1 cellular context compared by ENCODE assay signal in the genomic region with DNA sequence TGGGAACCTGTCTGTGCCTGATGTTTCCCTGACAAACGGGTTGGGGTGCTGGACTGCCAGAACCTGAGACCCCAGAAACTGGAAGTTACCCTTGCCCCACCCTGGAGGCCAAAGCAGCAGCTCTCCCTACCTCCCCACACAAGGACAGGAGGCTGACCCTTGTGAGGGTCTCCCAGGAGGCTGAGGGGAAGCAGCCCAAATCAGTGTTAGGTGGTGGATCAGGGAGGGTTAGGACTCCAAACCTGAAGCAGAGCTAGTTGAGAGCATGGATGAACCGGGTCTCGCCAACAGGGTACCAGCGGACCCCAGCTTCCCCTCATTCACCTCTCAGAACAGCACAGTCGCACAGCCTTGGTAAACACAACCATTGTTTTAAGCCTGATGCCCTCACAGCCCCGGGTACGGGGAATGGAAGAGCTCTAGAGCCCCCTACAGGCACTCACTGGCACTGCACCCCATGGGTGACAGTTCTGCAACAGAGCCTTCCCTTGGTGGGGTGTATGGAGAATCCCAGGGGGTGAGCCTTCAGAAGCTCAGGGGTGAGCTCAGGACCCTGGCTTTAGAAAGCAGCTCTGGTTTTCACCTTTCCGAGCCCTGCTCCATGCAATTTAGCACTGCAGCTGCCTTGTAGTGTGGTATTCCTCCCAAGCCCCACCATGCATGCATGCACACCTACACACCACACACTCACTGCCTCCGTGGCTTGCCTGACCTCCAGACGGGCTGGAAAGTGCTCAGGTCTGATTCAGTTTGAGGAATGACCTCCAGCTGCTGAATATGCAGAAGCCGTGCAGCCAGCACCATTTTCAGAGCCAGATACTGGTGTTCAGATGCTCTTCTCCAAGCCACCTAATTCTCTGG.
TF ChIP-seq lines count a peak whose summit lies in the region.

No MANE protein-coding gene starts in this region.

TF ChIP-seq in SK-N-SH, 30 proteins besides CTCF, POLR2A, EP300 and RAD21:
- TF ChIP-seq EZH2phosphoT487 (IDR thresholded peaks at IDR 0.05; ENCODE audit: borderline replicate concordance, low read depth): no peak
- peak; percentile 85 for TF ChIP-seq SMC3 (IDR thresholded peaks at IDR 0.05; ENCODE audit: low read depth, low read length)
TF ChIP-seq in SK-N-SH: peak in this region for 1.
